Comparison of ENCODE assay signal across 1 cellular context in genomic region chr19:38709671-38710415, GRCh38.
TF ChIP-seq lines count a peak whose summit lies in the region.

No MANE protein-coding gene starts in this region.

TF ChIP-seq in SK-N-SH, 30 proteins besides CTCF, POLR2A, EP300 and RAD21 (continued from another document):
- no peak for TF ChIP-seq GATA2 (CRISPR knock-in tag; IDR thresholded peaks at IDR 0.05)
- TF ChIP-seq ZBTB33 (IDR thresholded peaks at IDR 0.05; ENCODE audit: borderline replicate concordance, low read depth) = no peak
- no peak for TF ChIP-seq POLR2AphosphoS5 (IDR thresholded peaks at IDR 0.05; ENCODE audit: low read depth, low read length)
- no peak for TF ChIP-seq ELF1 (IDR thresholded peaks at IDR 0.05)
- no peak for TF ChIP-seq NRF1 (IDR thresholded peaks at IDR 0.05; ENCODE audit: low read depth, low read length)
